In the genomic region with DNA sequence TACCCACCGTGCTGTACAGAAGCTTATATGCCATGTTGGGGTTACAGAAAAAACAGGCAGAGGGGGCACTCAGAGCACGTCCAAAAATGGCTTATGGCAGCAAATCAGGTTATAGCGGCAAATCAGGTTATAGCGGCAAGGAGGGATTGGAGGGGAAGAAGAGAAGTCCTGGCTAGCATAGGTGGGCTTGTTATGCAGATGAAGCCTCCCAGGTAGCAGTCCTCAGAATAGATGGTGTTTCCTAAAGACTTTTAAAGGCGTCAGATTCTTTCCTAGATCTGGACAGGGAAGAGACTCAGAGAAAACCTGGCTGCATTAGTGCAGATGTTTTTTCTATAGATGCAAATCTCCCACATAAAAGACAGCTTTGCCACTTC, we compare ENCODE assay signal across 15 cellular contexts. TPM values are rescaled to one million over a fixed set of nuclear protein-coding genes. Genes with fewer than 3 reads are reported as not detected.
DNase-seq lines count a peak whose midpoint lies in the region; ATAC-seq, FAIRE-seq and TF ChIP-seq lines count a peak whose summit lies in the region.
"Had no signal": no experiment of that assay in that cellular context is flagged by ENCODE, and none has a peak within 500 bp of the region (broad histone marks: within the 10 kb centered on the region; RNA-seq: fewer than 3 reads in every experiment).

No MANE protein-coding gene starts in this region.

- H3K27me3 ChIP-seq in ACC112 (ENCODE audit: insufficient read depth, low read length) (no peaks in the 10 kb centered on the region), GM23338 (ENCODE audit: insufficient read depth) (no peaks in the 10 kb centered on the region), GM12878 (replicated peaks in 1 of 2; ENCODE audit: control insufficient read depth in 2 of 2, insufficient read depth in 2 of 2, low read length in 1 of 2) (no peaks in the 10 kb centered on the region), iPS-18a (ENCODE audit: control insufficient read depth, insufficient read depth, low read length) (no peaks in the 10 kb centered on the region)
- H3K27me3 ChIP-seq: ascending aorta had no signal

- H3K36me3 ChIP-seq in ACC112 (ENCODE audit: insufficient read depth, low read length) (no peaks in the 10 kb centered on the region), GM23338 (ENCODE audit: insufficient read depth) (no peaks in the 10 kb centered on the region), GM12878 (ENCODE audit: control insufficient read depth in 2 of 2, insufficient read depth in 2 of 2, low read length in 1 of 2) (no peaks in the 10 kb centered on the region), iPS-18a (ENCODE audit: control insufficient read depth, low read depth, low read length) (no peaks in the 10 kb centered on the region)
- H3K36me3 ChIP-seq: ascending aorta, HAP-1 had no signal

- H3K36me3 Mint-ChIP-seq in GM23338 (ENCODE audit: low read depth): no peaks in the 10 kb centered on the region
- H3K36me3 Mint-ChIP-seq: mesothelial cell of epicardium had no signal

- H2AFZ ChIP-seq in ACC112 (ENCODE audit: low read length, unreplicated experiment) (no peak overlapping the region), GM23338 (peak overlapping the region; percentile 83), GM12878 (ENCODE audit: control insufficient read depth, low read depth, low read length) (peak overlapping the region; percentile 61; the same call in 1 of the 2 replicates)

- CTCF ChIA-PET in GM12878 (lab: Yijun Ruan, JAX): interaction anchor here (0.5 kb wide), 1 partner anchor 45 kb away, joined by 3 read pairs; no protein-coding TSS in a partner anchor

- H3K27ac ChIP-seq in ACC112 (ENCODE audit: low read depth, low read length) (no peak overlapping the region), GM23338 (ENCODE audit: low read depth) (no peak overlapping the region), GM12878 (ENCODE audit: control insufficient read depth, insufficient read depth) (no peak overlapping the region), iPS-18a (ENCODE audit: low read length) (no peak overlapping the region)
- H3K27ac ChIP-seq: ascending aorta had no signal

- no peak overlapping the region for H3K9ac ChIP-seq in GM12878 (ENCODE audit: control insufficient read depth, insufficient read depth, low read length)
- no peak overlapping the region for H3K9ac ChIP-seq in iPS-18a (ENCODE audit: low read length)

- no peaks in the 10 kb centered on the region for H3F3A ChIP-seq in GM23338 (replicated peaks; ENCODE audit: low read depth)

- BruUV-seq in GM12878 (replicated peaks; lab: Mats Ljungman, UMichigan): no TSS peak

- H3K9me3 Mint-ChIP-seq in GM23338: no peaks in the 10 kb centered on the region; the same call in 2 of the 3 replicates
- H3K9me3 Mint-ChIP-seq: dendritic cell treated with granulocyte-macrophage colony-stimulating factor and Interleukin-4, amounts not matched to agents 40 ng/mL and 50 ng/mL, for 4 days; mesothelial cell of epicardium had no signal

- no peak for TF ChIP-seq RAD21 in GM12878 (IDR thresholded peaks at IDR 0.05; ENCODE audit: insufficient read depth, low read depth, low read length)

- RAD21 ChIA-PET in GM12878 (lab: Charles Lee; ENCODE audit: unreplicated experiment): no interaction called here

- no peaks in the 10 kb centered on the region for H3K9me2 ChIP-seq in GM23338 (ENCODE audit: insufficient read depth)

- FAIRE-seq in GM12878 (lab: Jason Lieb, UNC): no peak
- FAIRE-seq: kidney had no signal

- POLR2A ChIA-PET in GM12878 (lab: Charles Lee): interaction anchor here (0.7 kb wide), 1 partner anchor 27 kb away, joined by 3 read pairs; no protein-coding TSS in a partner anchor

- 71% methylated on average over 5 of the region's 5 CpGs for WGBS in GM12878 (ENCODE audit: insufficient coverage, insufficient replicate concordance, low lambda C conversion rate, missing lambda C conversion rate)

- ATAC-seq in GM23338: peak; percentile 90
- no peak for ATAC-seq in GM12878
- no peak; the same call in 2 of the 3 replicates for ATAC-seq in SK-N-SH treated with all-trans-retinoic acid at 6 μM for 48 hours

- in situ Hi-C loops in GM12878 (cut with MboI): no loop called here

- peaks cover 19% of the 10 kb centered on the region for H3K4me1 Mint-ChIP-seq in GM23338

- no peak for TF ChIP-seq EP300 in GM12878 (IDR thresholded peaks at IDR 0.05; ENCODE audit: borderline replicate concordance in 1 of 2, control insufficient read depth in 1 of 2, low read depth in 2 of 2, low read length in 2 of 2)

- no peaks in the 10 kb centered on the region for H4K20me1 ChIP-seq in GM23338 (replicated peaks; ENCODE audit: insufficient read depth)
- no peaks in the 10 kb centered on the region for H4K20me1 ChIP-seq in GM12878 (ENCODE audit: control insufficient read depth, insufficient read depth)

- no peaks in the 10 kb centered on the region for H3K9me3 ChIP-seq in GM12878 (replicated peaks; ENCODE audit: control insufficient read depth, insufficient read depth, low read length)
- H3K9me3 ChIP-seq in iPS-18a (ENCODE audit: control insufficient read depth, low read depth, low read length): no peaks in the 10 kb centered on the region
- H3K9me3 ChIP-seq: ascending aorta, HAP-1 had no signal

- H3K79me2 ChIP-seq in ACC112 (ENCODE audit: control insufficient read depth, insufficient read depth, low read length, unreplicated experiment): no peaks in the 10 kb centered on the region
- H3K79me2 ChIP-seq in GM23338 (replicated peaks; ENCODE audit: insufficient read depth): no peaks in the 10 kb centered on the region
- H3K79me2 ChIP-seq in GM12878 (ENCODE audit: control insufficient read depth, insufficient read depth, low read length): no peaks in the 10 kb centered on the region

- SMC1A ChIA-PET in GM12878 (lab: Charles Lee; ENCODE audit: uncharacterized antibody, unreplicated experiment): no interaction called here

- intact Hi-C loops in GM12878 (cut with micrococcal nuclease; ENCODE audit: unreplicated experiment): no loop called here

- H3K27me3 Mint-ChIP-seq in GM23338 (ENCODE audit: insufficient read depth, low read depth, poor library complexity): no peaks in the 10 kb centered on the region

- no peak overlapping the region for H3K27ac Mint-ChIP-seq in GM23338
- H3K27ac Mint-ChIP-seq: dendritic cell treated with granulocyte-macrophage colony-stimulating factor and Interleukin-4, amounts not matched to agents 40 ng/mL and 50 ng/mL, for 4 days; mesothelial cell of epicardium had no signal

- DNase-seq in GM23338 (ENCODE audit: low spot score) (peak; percentile 43), GM12878 (ENCODE audit: low read depth, low spot score) (no peak), NCI-H748 (lab: John Stamatoyannopoulos, UW; ENCODE audit: unreplicated experiment) (no peak)
- no peak for DNase-seq in central memory CD4-positive, alpha-beta T cell
- DNase-seq: glutamatergic neuron, kidney, NCI-H1694, NCI-H446 had no signal

- H3K4me1 ChIP-seq in ACC112 (ENCODE audit: control insufficient read depth, insufficient read depth, low read length, unreplicated experiment) (peaks cover 12% of the 10 kb centered on the region), GM23338 (ENCODE audit: insufficient read depth) (peaks cover 17% of the 10 kb centered on the region), GM12878 (ENCODE audit: control insufficient read depth, insufficient read depth, low read length) (peaks cover 4% of the 10 kb centered on the region; the same call in 1 of the 2 replicates), iPS-18a (ENCODE audit: control insufficient read depth, low read depth, low read length) (peaks cover 11% of the 10 kb centered on the region)
- H3K4me1 ChIP-seq: ascending aorta, HAP-1 had no signal

- H3K4me3 ChIP-seq in ACC112 (ENCODE audit: low read depth, low read length) (peak overlapping the region; percentile 56), GM23338 (peak overlapping the region; percentile 36), GM12878 (no peak overlapping the region), iPS-18a (ENCODE audit: low read length) (peak overlapping the region; percentile 10)
- H3K4me3 ChIP-seq: HAP-1 had no signal

- H3K4me2 ChIP-seq in GM23338 (peak overlapping the region; percentile 63), GM12878 (ENCODE audit: control insufficient read depth, insufficient read depth) (no peak overlapping the region)

- H3K4me3 Mint-ChIP-seq in GM23338: peak overlapping the region; percentile 26; the same call in 2 of the 3 replicates
- H3K4me3 Mint-ChIP-seq: dendritic cell treated with granulocyte-macrophage colony-stimulating factor and Interleukin-4, amounts not matched to agents 40 ng/mL and 50 ng/mL, for 4 days; mesothelial cell of epicardium had no signal

- TF ChIP-seq POLR2A in GM12878 (IDR thresholded peaks at IDR 0.05; ENCODE audit: low read depth, low read length): no peak

- TF ChIP-seq CTCF in GM23338 (conservative IDR thresholded peaks at IDR 0.05; ENCODE audit: low read depth in 2 of 2) (no peak), GM12878 (IDR thresholded peaks at IDR 0.05 in 2 of 3, conservative IDR thresholded peaks at IDR 0.05 in 1 of 3; ENCODE audit: control insufficient read depth in 2 of 3, extremely low read depth in 1 of 3, insufficient read depth in 1 of 3, low read depth in 3 of 3, low read length in 3 of 3) (no peak)

RNA-seq across cellular contexts. Expression of gene PLEKHF1, which starts 19.8 kb away (rescaled TPM):
- 16.0 and 25.1 TPM in 2 replicates for total RNA-seq in GM23338 (2014; rRNA removed; shearing (Covaris generic))
- polyA plus RNA-seq in GM23338 (2016; fragmentation: Nextera tagmentation; extraction: Ambion mirVana): 10.1 and 12.1 TPM in 2 replicates
- total RNA-seq in GM12878 (2013; cell fraction: nucleolus; rRNA removed): 27.3 and 32.2 TPM in 2 replicates
- total RNA-seq in GM12878 (2014; rRNA removed): 18.6 and 20.2 TPM in 2 replicates
- 2.5 and 4.0 TPM in 2 replicates for total RNA-seq in GM12878 (2014; rRNA removed; fragmentation: Illumina TruSeq; extraction: Trizol)
- total RNA-seq in GM12878 (2021): 17.6 and 19.1 TPM in 2 replicates
- 1.8 TPM for polyA plus RNA-seq in GM12878 (2011; ENCODE audit: low read depth)
- 6.0 and 15.8 TPM in 2 replicates for polyA plus RNA-seq in GM12878 (2011; rRNA removed)
- polyA plus RNA-seq in GM12878 (2011; cell fraction: cytosol; rRNA removed): 25.9 and 36.4 TPM in 2 replicates
- 40.4 and 43.7 TPM in 2 replicates for polyA plus RNA-seq in GM12878 (2011; cell fraction: nucleus; rRNA removed)
- 6.0 and 11.1 TPM in 2 replicates for polyA plus RNA-seq in GM12878 (2012)
- 0.19 and 2.4 TPM in 2 replicates for polyA plus RNA-seq in GM12878 (2014; fragmentation: Illumina TruSeq; extraction: Trizol)
- polyA plus RNA-seq in GM12878 (2014; fragmentation: Nextera tagmentation; extraction: Ambion mirVana): under 1 TPM; 0.10 to 0.31 TPM
- 20.3 and 23.0 TPM in 2 replicates for polyA plus RNA-seq in GM12878 (2014; rRNA removed)
- polyA plus RNA-seq in GM12878 (2016; fragmentation: Nextera tagmentation; extraction: Ambion mirVana): 10 to 100 TPM; 14.8 to 19.5 TPM
- 11.6 and 26.6 TPM in 2 replicates for polyA minus RNA-seq in GM12878 (2011; rRNA and poly(A)+ RNA removed)
- polyA minus RNA-seq in GM12878 (2011; cell fraction: cytosol; rRNA and poly(A)+ RNA removed): 13.9 and 17.0 TPM in 2 replicates
- 19.7 and 32.3 TPM in 2 replicates for polyA minus RNA-seq in GM12878 (2011; cell fraction: nucleus; rRNA and poly(A)+ RNA removed)

RNA-seq across cellular contexts. Expression of gene POP4, which starts 39.4 kb away (rescaled TPM):
- total RNA-seq in GM23338 (2014; rRNA removed; shearing (Covaris generic)): 35.5 and 37.2 TPM in 2 replicates
- polyA plus RNA-seq in GM23338 (2016; fragmentation: Nextera tagmentation; extraction: Ambion mirVana): 58.3 and 62.0 TPM in 2 replicates
- 99.8 and 103 TPM in 2 replicates for total RNA-seq in GM12878 (2013; cell fraction: nucleolus; rRNA removed)
- 128 and 132 TPM in 2 replicates for total RNA-seq in GM12878 (2014; rRNA removed)
- 108 and 114 TPM in 2 replicates for total RNA-seq in GM12878 (2014; rRNA removed; fragmentation: Illumina TruSeq; extraction: Trizol)
- total RNA-seq in GM12878 (2021): 85.1 and 93.5 TPM in 2 replicates
- polyA plus RNA-seq in GM12878 (2011; ENCODE audit: low read depth): 76.2 TPM
- 118 and 132 TPM in 2 replicates for polyA plus RNA-seq in GM12878 (2011; rRNA removed)
- 94.2 and 105 TPM in 2 replicates for polyA plus RNA-seq in GM12878 (2011; cell fraction: cytosol; rRNA removed)
- 131 and 158 TPM in 2 replicates for polyA plus RNA-seq in GM12878 (2011; cell fraction: nucleus; rRNA removed)
- polyA plus RNA-seq in GM12878 (2012): 45.0 and 65.7 TPM in 2 replicates
- 113 and 118 TPM in 2 replicates for polyA plus RNA-seq in GM12878 (2014; fragmentation: Illumina TruSeq; extraction: Trizol)
- 10 to 100 TPM; 52.1 to 76.6 TPM for polyA plus RNA-seq in GM12878 (2014; fragmentation: Nextera tagmentation; extraction: Ambion mirVana)
- 118 and 129 TPM in 2 replicates for polyA plus RNA-seq in GM12878 (2014; rRNA removed)
- 100 to 1,000 TPM; 225 to 231 TPM for polyA plus RNA-seq in GM12878 (2016; fragmentation: Nextera tagmentation; extraction: Ambion mirVana)
- polyA minus RNA-seq in GM12878 (2011; rRNA and poly(A)+ RNA removed): 72.3 and 95.2 TPM in 2 replicates
- polyA minus RNA-seq in GM12878 (2011; cell fraction: cytosol; rRNA and poly(A)+ RNA removed): 24.3 and 44.7 TPM in 2 replicates
- 62.3 and 73.9 TPM in 2 replicates for polyA minus RNA-seq in GM12878 (2011; cell fraction: nucleus; rRNA and poly(A)+ RNA removed)
